31 cellular contexts compared by ENCODE assay signal in genomic region chr1:1976031-1976430, GRCh38. TPM values are rescaled to one million over a fixed set of nuclear protein-coding genes. Genes with fewer than 3 reads are reported as not detected.
"Had no signal": no experiment of that assay in that cellular context is flagged by ENCODE, and none has a peak within 500 bp of the region (broad histone marks: within the 10 kb centered on the region; RNA-seq: fewer than 3 reads in every experiment).

No MANE protein-coding gene starts in this region.

- H3K4me1 ChIP-seq: esophagus muscularis mucosa, foreskin keratinocyte, gastrocnemius medialis, heart left ventricle had no signal

- H3K9me3 ChIP-seq: esophagus muscularis mucosa, gastrocnemius medialis, heart left ventricle had no signal

- DNase-seq: activated B cell treated with CpG ODN at 0.5 μM for 24 hours; activated CD4-positive, alpha-beta T cell treated with anti-CD3 and anti-CD28 coated beads for 48 hours; activated CD4-positive, alpha-beta T cell treated with anti-CD3 and anti-CD28 coated beads, Interleukin-2, amount 50 U/mL, for 1 hour; activated CD4-positive, alpha-beta T cell treated with anti-CD3 and anti-CD28 coated beads, Interleukin-2, amount 50 U/mL, for 48 hours; activated CD8-positive, alpha-beta memory T cell treated with anti-CD3 and anti-CD28 coated beads for 24 hours; activated CD8-positive, alpha-beta T cell treated with anti-CD3 and anti-CD28 coated beads for 36 hours; activated effector memory CD4-positive, alpha-beta T cell treated with Interleukin-2 at 50 U/mL for 16 hours; activated gamma-delta T cell treated with Interleukin-2 at 50 U/mL for 16 hours; activated naive CD4-positive, alpha-beta T cell treated with anti-CD3 and anti-CD28 coated beads, Interleukin-2, amount 50 U/mL, for 16 hours; activated naive CD4-positive, alpha-beta T cell treated with Interleukin-2 at 50 U/mL for 16 hours; activated T-cell treated with anti-CD3 and anti-CD28 coated beads, Interleukin-2, amount 50 U/mL, for 4 hours; amniotic stem cell; anterior cingulate cortex; cortex of kidney; dermis blood vessel endothelial cell; effector CD4-positive, alpha-beta T cell; effector memory CD8-positive, alpha-beta T cell; erythroblast; foreskin keratinocyte; gastrocnemius medialis; glutamatergic neuron; T-helper 1 cell; T-helper 17 cell; T1000; WERI-Rb-1 had no signal

- H3K27ac ChIP-seq: esophagus muscularis mucosa, foreskin keratinocyte, gastrocnemius medialis, heart left ventricle, WERI-Rb-1 had no signal

- H3K36me3 ChIP-seq: esophagus muscularis mucosa, gastrocnemius medialis, heart left ventricle, WERI-Rb-1 had no signal

- H3K4me3 ChIP-seq: esophagus muscularis mucosa, gastrocnemius medialis, heart left ventricle had no signal

- ATAC-seq: activated CD4-positive, CD25-positive, alpha-beta regulatory T cell treated with anti-CD3 and anti-CD28 coated beads, Interleukin-2, amount 50 U/mL, for 24 hours; activated CD8-positive, alpha-beta T cell treated with anti-CD3 and anti-CD28 coated beads for 36 hours; activated T-cell treated with anti-CD3 and anti-CD28 coated beads, Interleukin-2, amount 50 U/mL, for 4 hours; activated T-helper 17 cell treated with anti-CD3 and anti-CD28 coated beads, Interleukin-2, amount 50 U/mL, for 72 hours; effector memory CD8-positive, alpha-beta T cell; foreskin keratinocyte; gastrocnemius medialis; heart left ventricle; T-helper 17 cell had no signal

RNA-seq across cellular contexts. Expression of gene CFAP74, which starts 27.6 kb away (rescaled TPM):
- total RNA-seq: activated B cell treated with CpG ODN at 0.5 μM for 24 hours; activated T-cell treated with anti-CD3 and anti-CD28 coated beads, Interleukin-2, amount 50 U/mL, for 4 hours; activated T-helper 17 cell treated with anti-CD3 and anti-CD28 coated beads, Interleukin-2, amount 50 U/mL, for 72 hours; astrocyte; chondrocyte; dermis blood vessel endothelial cell; esophagus muscularis mucosa; gastrocnemius medialis; T-helper 17 cell had no signal

RNA-seq across cellular contexts. Expression of gene GABRD, which starts 43.1 kb away (rescaled TPM):
- total RNA-seq: activated B cell treated with CpG ODN at 0.5 μM for 24 hours; activated CD8-positive, alpha-beta T cell treated with anti-CD3 and anti-CD28 coated beads for 36 hours; activated T-cell treated with anti-CD3 and anti-CD28 coated beads, Interleukin-2, amount 50 U/mL, for 4 hours; activated T-helper 17 cell treated with anti-CD3 and anti-CD28 coated beads, Interleukin-2, amount 50 U/mL, for 72 hours; astrocyte; chondrocyte; esophagus muscularis mucosa; foreskin keratinocyte had no signal
- polyA plus RNA-seq: foreskin keratinocyte had no signal

RNA-seq across cellular contexts. Expression of gene TMEM52, which starts 57.0 kb away (rescaled TPM):
- total RNA-seq: dermis blood vessel endothelial cell had no signal
